8 cellular contexts compared by ENCODE assay signal in the genomic region with DNA sequence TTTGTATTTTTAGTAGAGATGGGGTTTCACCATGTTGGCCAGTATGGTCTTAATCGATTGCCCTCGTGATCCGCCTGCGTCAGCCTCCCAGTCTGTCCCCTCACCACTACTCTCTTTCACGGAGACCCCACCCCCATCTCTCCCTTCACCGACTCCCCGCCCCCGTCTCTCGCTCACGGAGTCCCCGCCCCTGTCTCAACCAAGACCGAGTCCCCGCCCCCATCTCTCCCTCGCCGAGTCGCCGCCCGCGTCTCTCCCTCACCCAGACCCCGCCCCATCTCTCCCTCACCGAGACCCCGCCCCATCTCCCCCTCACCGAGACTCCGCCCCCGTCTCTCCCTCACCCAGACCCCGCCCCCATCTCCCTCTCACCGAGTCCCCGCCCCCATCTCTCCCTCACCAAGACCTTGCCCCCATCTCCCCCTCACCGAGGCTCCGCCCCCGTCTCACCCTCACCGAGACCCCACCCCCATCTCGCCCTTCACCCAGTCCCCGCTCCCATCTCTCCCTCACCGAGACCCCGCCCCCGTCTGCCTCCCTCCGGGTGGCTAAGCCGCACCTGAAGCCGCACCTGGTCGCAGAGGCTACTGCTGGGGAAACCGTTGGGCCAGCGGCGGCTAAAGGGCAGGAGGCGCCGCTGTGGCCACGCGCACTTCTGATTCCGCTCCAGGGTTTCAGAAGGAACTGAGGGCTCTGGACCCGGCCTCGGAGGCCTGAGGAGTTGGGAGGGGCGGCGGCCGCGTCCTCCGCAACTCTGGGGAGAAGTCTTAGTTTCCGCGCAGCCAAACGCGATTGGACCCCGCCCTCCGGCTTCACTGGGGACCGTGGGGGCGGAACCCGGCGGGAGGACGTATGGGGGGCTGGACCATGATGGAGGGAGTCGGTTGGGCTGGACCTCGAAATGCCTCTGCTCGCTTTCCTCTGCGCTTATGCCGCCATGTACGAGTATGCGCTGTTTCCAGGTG. TPM values are rescaled to one million over a fixed set of nuclear protein-coding genes. Genes with fewer than 3 reads are reported as not detected.
DNase-seq lines count a peak whose midpoint lies in the region; ATAC-seq and TF ChIP-seq lines count a peak whose summit lies in the region.

No MANE protein-coding gene starts in this region.

- no peak for TF ChIP-seq CTCF in endothelial cell (IDR thresholded peaks at IDR 0.05; ENCODE audit: unreplicated experiment)
- TF ChIP-seq CTCF in mesothelial cell of epicardium (IDR thresholded peaks at IDR 0.05; ENCODE audit: unreplicated experiment) = no peak

- H3K4me1 Mint-ChIP-seq in endothelial cell (ENCODE audit: unreplicated experiment) (peaks cover 27% of the 10 kb centered on the region), mesothelial cell of epicardium (peaks cover 35% of the 10 kb centered on the region)

- DNase-seq in CD1c-positive myeloid dendritic cell (ENCODE audit: extremely low spot score) (peak; percentile 95), HT-29 (ENCODE audit: low spot score) (peak; percentile 91), NOMO-1 treated with dmso at 0.1 percent for 144 hours (lab: John Stamatoyannopoulos, UW; ENCODE audit: unreplicated experiment) (peak; percentile 93), endothelial cell (ENCODE audit: low spot score) (peak; percentile 98), mesothelial cell of epicardium (ENCODE audit: low spot score in 2 of 2, unreplicated experiment in 2 of 2) (peak; percentile 96 to 100)
- DNase-seq in activated CD8-positive, alpha-beta memory T cell treated with anti-CD3 and anti-CD28 coated beads, Interleukin-2, amount 50 U/mL, for 48 hours = peak; percentile 96
- DNase-seq in stimulated activated CD8-positive, alpha-beta memory T cell treated with anti-CD3 and anti-CD28 coated beads, Interleukin-15, amount 100 ng/mL, for 4 hours (ENCODE audit: low read depth in 2 of 2) = peak; percentile 90 to 97

- H3K9me3 Mint-ChIP-seq in endothelial cell (ENCODE audit: unreplicated experiment) = no peaks in the 10 kb centered on the region
- no peaks in the 10 kb centered on the region for H3K9me3 Mint-ChIP-seq in mesothelial cell of epicardium

- H3K27ac Mint-ChIP-seq in endothelial cell (ENCODE audit: unreplicated experiment) (peak overlapping the region; percentile 92), mesothelial cell of epicardium (peak overlapping the region; percentile 99)

- H3K36me3 Mint-ChIP-seq in endothelial cell (ENCODE audit: low read depth, unreplicated experiment) (peaks cover 3% of the 10 kb centered on the region), mesothelial cell of epicardium (no peaks in the 10 kb centered on the region)

- H3K27me3 Mint-ChIP-seq in endothelial cell (ENCODE audit: unreplicated experiment) (peaks cover 5% of the 10 kb centered on the region), mesothelial cell of epicardium (ENCODE audit: low read depth) (no peaks in the 10 kb centered on the region)

- peak; percentile 69 for ATAC-seq in GM19452 (IDR thresholded peaks at IDR 0.05; ENCODE audit: unreplicated experiment)

- peak overlapping the region; percentile 91 for H3K4me3 Mint-ChIP-seq in endothelial cell (ENCODE audit: unreplicated experiment)
- peak overlapping the region; percentile 89 for H3K4me3 Mint-ChIP-seq in mesothelial cell of epicardium

RNA-seq across cellular contexts. Expression of a gene that starts 17.1 kb away (rescaled TPM):
- 4.6 and 4.8 TPM in 2 replicates for total RNA-seq in HT-29 (2014; rRNA removed; shearing (Covaris generic))
- 17.6 TPM for total RNA-seq in endothelial cell (ENCODE audit: unreplicated experiment)
- total RNA-seq in mesothelial cell of epicardium = 30.4 to 32.1 TPM (median 31.0 TPM) in 3 replicates

RNA-seq across cellular contexts. Expression of a gene that starts 33.2 kb away (rescaled TPM):
- 31.8 and 40.7 TPM in 2 replicates for total RNA-seq in HT-29 (2014; rRNA removed; shearing (Covaris generic))
- total RNA-seq in endothelial cell (ENCODE audit: unreplicated experiment) (45.9 TPM), mesothelial cell of epicardium (42.4 to 43.8 TPM (median 43.5 TPM) in 3 replicates)

RNA-seq across cellular contexts. Expression of a gene that starts 42.1 kb away (rescaled TPM):
- total RNA-seq in HT-29 (2014; rRNA removed; shearing (Covaris generic)) = 187 and 200 TPM in 2 replicates
- total RNA-seq in endothelial cell (ENCODE audit: unreplicated experiment) (399 TPM), mesothelial cell of epicardium (248 to 264 TPM (median 260 TPM) in 3 replicates)

RNA-seq across cellular contexts. Expression of a gene that starts 49.5 kb away (rescaled TPM):
- 188 and 189 TPM in 2 replicates for total RNA-seq in HT-29 (2014; rRNA removed; shearing (Covaris generic))
- total RNA-seq in endothelial cell (ENCODE audit: unreplicated experiment) = 69.9 TPM
- 60.0 to 61.1 TPM (median 60.6 TPM) in 3 replicates for total RNA-seq in mesothelial cell of epicardium

Comparison
In these comparisons a context has a peak if more than half of its experiments do, and no peak if none do; other contexts are left out.
1. Peak in every context shown above with its lines: DNase-seq and ATAC-seq.